ENCODE assay signal across 14 cellular contexts in the genomic region with DNA sequence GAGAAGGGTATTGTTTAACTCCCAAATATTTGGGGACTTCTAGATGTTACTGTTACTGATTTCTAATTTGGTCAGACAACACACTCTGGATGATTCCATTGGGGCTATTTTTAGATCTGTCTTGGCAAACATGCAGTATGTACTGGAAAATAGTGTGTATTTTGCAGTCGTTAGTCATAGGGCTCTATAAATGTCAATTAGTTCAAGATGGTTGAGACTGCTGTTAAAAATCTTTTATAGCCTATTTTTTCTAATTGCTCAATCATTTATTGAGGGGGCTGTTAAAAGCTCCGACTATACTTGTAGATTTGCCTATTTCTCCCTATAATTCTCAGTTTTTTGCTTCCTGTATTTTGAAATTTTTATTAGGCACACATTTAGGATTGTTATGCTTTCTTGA. TPM values are rescaled to one million over a fixed set of nuclear protein-coding genes. Genes with fewer than 3 reads are reported as not detected.
DNase-seq lines count a peak whose midpoint lies in the region; ATAC-seq, FAIRE-seq and TF ChIP-seq lines count a peak whose summit lies in the region.
"Had no signal": no experiment of that assay in that cellular context is flagged by ENCODE, and none has a peak within 500 bp of the region (broad histone marks: within the 10 kb centered on the region; RNA-seq: fewer than 3 reads in every experiment).

No MANE protein-coding gene starts in this region.

- H3K4me1 ChIP-seq in A549, result peaks cover 25% of the 10 kb centered on the region
- peaks cover 35 to 53% (median 41%) of the 10 kb centered on the region in 4 donors for H3K4me1 ChIP-seq in esophagus muscularis mucosa
- H3K4me1 ChIP-seq: SJCRH30 had no signal

- no peaks in the 10 kb centered on the region for H3K27me3 ChIP-seq in esophagus muscularis mucosa
- H3K27me3 ChIP-seq: BLaER1 treated with 17β-estradiol and CSF1 and Interleukin-3, amounts not matched to agents 10 nM and 100 nM; SJCRH30 had no signal

- no peak overlapping the region for H3K4me3 Mint-ChIP-seq in nephron
- H3K4me3 Mint-ChIP-seq: activated naive CD8-positive, alpha-beta T cell; naive B cell had no signal

- TF ChIP-seq RAD21 in A549 (conservative IDR thresholded peaks at IDR 0.05 in 1 of 2, IDR thresholded peaks at IDR 0.05 in 1 of 2), result no peak

- H3K9me3 ChIP-seq in A549 (no peaks in the 10 kb centered on the region), esophagus muscularis mucosa (no peaks in the 10 kb centered on the region)
- H3K9me3 ChIP-seq: BLaER1 treated with 17β-estradiol and CSF1 and Interleukin-3, amounts not matched to agents 10 nM and 100 nM; SJCRH30 had no signal

- H3K36me3 Mint-ChIP-seq in nephron (ENCODE audit: low read depth), result peaks cover 73% of the 10 kb centered on the region

- intact Hi-C loops in esophagus muscularis mucosa (cut with DNase I), result no loop called here

- ATAC-seq in A549 (no peak), GM21515 (IDR thresholded peaks at IDR 0.05; ENCODE audit: unreplicated experiment) (no peak)

- H3K9me3 Mint-ChIP-seq in nephron, result peaks cover 9% of the 10 kb centered on the region

- H3K27me3 Mint-ChIP-seq in nephron (ENCODE audit: low read depth), result no peaks in the 10 kb centered on the region
- H3K27me3 Mint-ChIP-seq: activated naive CD8-positive, alpha-beta T cell; naive B cell had no signal

- TF ChIP-seq POLR2A in A549 (IDR thresholded peaks at IDR 0.05; ENCODE audit: low read length) (no peak), esophagus muscularis mucosa (IDR thresholded peaks at IDR 0.05; ENCODE audit: low read depth) (no peak)

- peak overlapping the region; percentile 79 to 85 (median 81) for H3K27ac Mint-ChIP-seq in nephron
- H3K27ac Mint-ChIP-seq: activated naive CD8-positive, alpha-beta T cell; naive B cell had no signal

- TF ChIP-seq CTCF in A549 (IDR thresholded peaks at IDR 0.05), result no peak
- TF ChIP-seq CTCF in esophagus muscularis mucosa (IDR thresholded peaks at IDR 0.05), result no peak
- TF ChIP-seq CTCF in nephron (IDR thresholded peaks at IDR 0.05; ENCODE audit: unreplicated experiment in 3 of 3), result no peak

- WGBS in A549 (ENCODE audit: missing lambda C conversion rate), result 62% methylated on average over 2 of the region's 2 CpGs
- WGBS in esophagus muscularis mucosa, result 23% methylated on average over 2 of the region's 2 CpGs

- CTCF ChIA-PET in A549 (lab: Yijun Ruan, JAX), result interaction anchor here (1.2 to 30.8 kb wide), 6 partner anchors 9 to 151 kb away, joined by 3 to 501 read pairs (median 5); no protein-coding TSS in a partner anchor

- peaks cover 47% of the 10 kb centered on the region for H3K4me1 Mint-ChIP-seq in nephron

- H3K4me3 ChIP-seq in A549 (no peak overlapping the region), esophagus muscularis mucosa (no peak overlapping the region)
- H3K4me3 ChIP-seq: BLaER1 treated with 17β-estradiol and CSF1 and Interleukin-3, amounts not matched to agents 10 nM and 100 nM; SJCRH30 had no signal

- H3K4me2 ChIP-seq in A549, result no peak overlapping the region

- peaks cover 11 to 67% (median 43%) of the 10 kb centered on the region in 4 donors for H3K36me3 ChIP-seq in esophagus muscularis mucosa

- POLR2A ChIA-PET in A549 (lab: Yijun Ruan, JAX), result no interaction called here

- FAIRE-seq in A549 (lab: Jason Lieb, UNC), result peak; percentile 70
- FAIRE-seq: urothelium cell line had no signal

- H3K27ac ChIP-seq in A549, result no peak overlapping the region
- H3K27ac ChIP-seq in esophagus muscularis mucosa (replicated peaks in 1 of 4), result peak overlapping the region; percentile 16 to 59 (median 43)
- H3K27ac ChIP-seq: BLaER1 treated with 17β-estradiol and CSF1 and Interleukin-3, amounts not matched to agents 10 nM and 100 nM; SJCRH30 had no signal

- TF ChIP-seq EP300 in A549 (IDR thresholded peaks at IDR 0.05), result no peak
- TF ChIP-seq EP300 in esophagus muscularis mucosa (IDR thresholded peaks at IDR 0.05), result no peak

- DNase-seq in A549 (ENCODE audit: low read depth in 1 of 2, low spot score in 1 of 2), result no peak
- peak; percentile 10 for DNase-seq in NCI-H774 (lab: John Stamatoyannopoulos, UW)
- DNase-seq in esophagus muscularis mucosa (ENCODE audit: extremely low spot score), result no peak
- no peak for DNase-seq in SW480 (ENCODE audit: low spot score)
- no peak for DNase-seq in activated CD4-positive, CD25-positive, alpha-beta regulatory T cell (lab: John Stamatoyannopoulos, UW)
- no peak for DNase-seq in T-helper 2 cell
- DNase-seq: naive B cell, NCI-H2107, SJCRH30 had no signal

TF ChIP-seq in A549, 52 proteins besides CTCF, POLR2A, EP300 and RAD21:
- TF ChIP-seq FOSL2 (IDR thresholded peaks at IDR 0.05) (no peak), FOSL2 (CRISPR knock-in tag; IDR thresholded peaks at IDR 0.05) (peak; percentile 16; the same call in 1 of the 2 replicates), JUN (IDR thresholded peaks at IDR 0.05) (no peak)

RNA-seq across cellular contexts. Expression of gene PPP5C, which starts 31.4 kb away (rescaled TPM):
- 107 and 126 TPM in 2 replicates for polyA plus RNA-seq in A549 (2011; rRNA removed)
- polyA plus RNA-seq in A549 (2012; cell fraction: cytosol; rRNA removed), result 209 and 213 TPM in 2 replicates
- 445 and 456 TPM in 2 replicates for polyA plus RNA-seq in A549 (2012; cell fraction: nucleus; rRNA removed)
- 93.5 to 99.8 TPM (median 94.2 TPM) in 3 replicates for polyA plus RNA-seq in A549 (2017; fragmentation: RNase III; extraction: RNeasy Plus Mini Kit Qiagen cat#74134 plus additional on column Dnase treatment)
- polyA minus RNA-seq in A549 (2011; rRNA and poly(A)+ RNA removed), result 118 and 135 TPM in 2 replicates
- total RNA-seq in esophagus muscularis mucosa, result 10 to 100 TPM; 39.9 to 74.7 (median 61.9) TPM

RNA-seq across cellular contexts. Expression of gene CCDC8, which starts 35.1 kb away (rescaled TPM):
- polyA plus RNA-seq in A549 (2011; rRNA removed) (0.04 TPM in 1 of 2 replicates, not detected in the other), A549 (2017; fragmentation: RNase III; extraction: RNeasy Plus Mini Kit Qiagen cat#74134 plus additional on column Dnase treatment) (0.03 to 0.08 TPM in 2 of 3 replicates, not detected in the other)
- 0.01 TPM in 1 of 2 replicates, not detected in the other for polyA plus RNA-seq in A549 (2012; cell fraction: cytosol; rRNA removed)
- 0.04 and 0.05 TPM in 2 replicates for polyA plus RNA-seq in A549 (2012; cell fraction: nucleus; rRNA removed)
- polyA minus RNA-seq in A549 (2011; rRNA and poly(A)+ RNA removed), result not detected in 2 replicates
- 10 to 100 TPM in 1 of 4 donors, 1 to 10 TPM in 3; 4.5 to 11.6 (median 4.9) TPM for total RNA-seq in esophagus muscularis mucosa

RNA-seq across cellular contexts. Expression of gene PNMA8C, which starts 50.5 kb away (rescaled TPM):
- 0.01 TPM in 1 of 2 replicates, not detected in the other for polyA plus RNA-seq in A549 (2011; rRNA removed)
- 0.01 TPM in 2 replicates for polyA plus RNA-seq in A549 (2012; cell fraction: cytosol; rRNA removed)
- polyA plus RNA-seq in A549 (2012; cell fraction: nucleus; rRNA removed), result 0.04 TPM in 2 replicates
- not detected in 3 replicates for polyA plus RNA-seq in A549 (2017; fragmentation: RNase III; extraction: RNeasy Plus Mini Kit Qiagen cat#74134 plus additional on column Dnase treatment)
- polyA minus RNA-seq in A549 (2011; rRNA and poly(A)+ RNA removed), result 0.08 TPM in 1 of 2 replicates, not detected in the other
- total RNA-seq in esophagus muscularis mucosa, result under 1 TPM; 0.13 to 0.42 (median 0.17) TPM

Comparison
In these comparisons a context has a peak if more than half of its experiments do, and no peak if none do; other contexts are left out.
1. H3K27ac ChIP-seq: peak in esophagus muscularis mucosa (4 of 4); none in A549 (0 of 2).